In genomic region chr1:47793563-47793962, GRCh38 we compare ENCODE assay signal across 25 cellular contexts.
"Had no signal": no experiment of that assay in that cellular context is flagged by ENCODE, and none has a peak within 500 bp of the region (broad histone marks: within the 10 kb centered on the region; RNA-seq: fewer than 3 reads in every experiment).

No MANE protein-coding gene starts in this region.

- H3K27ac ChIP-seq: epithelial cell of prostate, gastrocnemius medialis, pancreas, stomach, thyroid gland, vagina had no signal

- ATAC-seq: esophagus mucosa, gastrocnemius medialis, left lobe of liver, natural killer cell, pancreas, sciatic nerve had no signal

- H3K9me3 ChIP-seq: gastrocnemius medialis, pancreas, stomach, thyroid gland, vagina had no signal

- H3K27me3 ChIP-seq: gastrocnemius medialis, pancreas, stomach, thyroid gland, vagina had no signal

- H3K4me1 ChIP-seq: gastrocnemius medialis, pancreas, stomach, thyroid gland had no signal

- DNase-seq: effector CD8-positive, alpha-beta T cell; endodermal cell; foreskin fibroblast; gastrocnemius medialis; head of caudate nucleus; kidney; natural killer cell; occipital lobe; pancreas; retina; stimulated activated CD4-positive, alpha-beta T cell treated with anti-CD3 and anti-CD28 coated beads, Interleukin-12 subunit alpha, Interleukin-12 subunit beta, amount 100 ng/mL, for 4 hours; stimulated activated CD4-positive, alpha-beta T cell treated with anti-CD3 and anti-CD28 coated beads, Interleukin-1b, Interleukin-23, amount 100 ng/mL, for 48 hours; stimulated activated CD4-positive, alpha-beta T cell treated with anti-CD3 and anti-CD28 coated beads, Interleukin-4, amount 100 ng/mL, for 1 hour; stimulated activated CD8-positive, alpha-beta memory T cell treated with anti-CD3 and anti-CD28 coated beads, Interleukin-4, amount 100 ng/mL, for 48 hours; stimulated activated naive CD4-positive, alpha-beta T cell treated with Interleukin-2 at 50 U/mL for 16 hours; stomach; thyroid gland; trophoblast cell had no signal

- H3K4me3 ChIP-seq: gastrocnemius medialis, lung, pancreas, smooth muscle cell, stomach, thyroid gland, vagina had no signal
